In the genomic region with DNA sequence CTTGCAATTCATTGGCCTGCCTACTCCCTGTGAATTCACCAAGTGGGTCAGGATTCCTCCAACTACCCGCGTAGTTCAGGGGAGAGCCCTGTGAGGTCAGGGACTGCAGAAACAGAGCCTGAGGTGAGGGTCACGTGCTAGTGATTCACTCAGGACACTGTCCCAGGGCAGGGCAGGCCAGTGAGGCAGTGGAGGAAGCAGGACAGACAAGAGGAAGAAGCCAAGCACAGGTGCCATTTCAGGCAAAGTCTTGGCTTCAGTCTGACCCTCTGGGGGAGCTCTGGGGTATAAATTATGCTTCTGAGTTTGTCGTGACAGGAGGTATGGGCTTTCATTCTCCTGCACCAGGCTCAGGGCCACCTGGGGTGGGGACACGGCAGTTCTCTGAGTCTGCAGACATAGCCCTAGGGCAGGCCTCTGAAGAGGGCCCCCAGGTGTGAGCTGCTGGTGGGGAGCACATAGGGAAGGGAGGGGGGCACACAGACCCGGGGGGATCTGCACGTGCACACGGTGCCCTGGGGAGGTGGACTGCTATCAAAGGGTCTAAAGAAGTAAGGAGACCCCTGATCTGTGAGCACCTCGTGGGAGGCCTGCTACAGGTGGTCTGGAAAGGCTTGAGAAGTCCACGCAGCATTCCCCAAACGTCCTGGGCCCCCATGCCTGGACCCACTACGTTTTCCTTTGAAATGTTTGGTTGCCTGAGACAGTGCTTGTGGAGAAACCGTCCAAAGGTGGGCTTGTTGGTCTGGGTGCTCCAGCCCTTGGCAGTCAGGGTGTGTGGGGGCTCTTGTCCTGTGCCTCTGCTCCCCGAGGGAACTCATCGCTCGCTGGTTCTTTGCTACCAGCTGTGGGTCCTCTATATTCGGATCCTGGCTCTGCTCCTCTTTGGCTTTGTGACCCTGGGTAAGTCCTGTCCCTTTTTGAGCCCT, we compare ENCODE assay signal across 17 cellular contexts. TPM values are rescaled to one million over a fixed set of nuclear protein-coding genes. Genes with fewer than 3 reads are reported as not detected.
"Had no signal": no experiment of that assay in that cellular context is flagged by ENCODE, and none has a peak within 500 bp of the region (broad histone marks: within the 10 kb centered on the region; RNA-seq: fewer than 3 reads in every experiment).

No MANE protein-coding gene starts in this region.

- H3K4me3 ChIP-seq: breast epithelium, dorsolateral prefrontal cortex, right atrium auricular region, smooth muscle cell had no signal

- H2AFZ ChIP-seq: parathyroid adenoma had no signal

- DNase-seq: activated CD4-positive, alpha-beta T cell treated with anti-CD3 and anti-CD28 coated beads for 1 hour; activated CD4-positive, alpha-beta T cell treated with anti-CD3 and anti-CD28 coated beads, Interleukin-2, amount 50 U/mL, for 48 hours; activated CD8-positive, alpha-beta memory T cell treated with anti-CD3 and anti-CD28 coated beads, Interleukin-2, amount 10 ng/mL, durations not matched to agents 7 days and 5 days; activated effector memory CD4-positive, alpha-beta T cell treated with anti-CD3 and anti-CD28 coated beads, Interleukin-2, amount 50 U/mL, for 16 hours; activated naive CD8-positive, alpha-beta T cell treated with anti-CD3 and anti-CD28 coated beads for 36 hours; activated T-cell treated with anti-CD3 and anti-CD28 coated beads, Interleukin-2, amount 50 U/mL, for 24 hours; dorsolateral prefrontal cortex; immature natural killer cell had no signal

- H3K79me2 ChIP-seq: parathyroid adenoma had no signal

- H3K27me3 Mint-ChIP-seq: activated CD8-positive, alpha-beta memory T cell treated with anti-CD3 and anti-CD28 coated beads, Interleukin-2, amount 10 ng/mL, durations not matched to agents 7 days and 5 days; activated naive CD8-positive, alpha-beta T cell treated with anti-CD3 and anti-CD28 coated beads for 36 hours; activated T-cell treated with anti-CD3 and anti-CD28 coated beads, Interleukin-2, amount 50 U/mL, for 24 hours; type B pancreatic cell had no signal

- H3K4me1 ChIP-seq: parathyroid adenoma had no signal

- H3K27me3 ChIP-seq: breast epithelium, dorsolateral prefrontal cortex, right atrium auricular region had no signal

- ATAC-seq: activated CD8-positive, alpha-beta memory T cell treated with anti-CD3 and anti-CD28 coated beads, Interleukin-2, amount 10 ng/mL, durations not matched to agents 7 days and 5 days; left cardiac atrium; stimulated activated effector memory CD8-positive, alpha-beta T cell treated with anti-CD3 and anti-CD28 coated beads, Interleukin-12 subunit alpha, Interleukin-12 subunit beta, amount 100 ng/mL, for 72 hours had no signal

- H3K4me3 Mint-ChIP-seq: activated CD8-positive, alpha-beta memory T cell treated with anti-CD3 and anti-CD28 coated beads, Interleukin-2, amount 10 ng/mL, durations not matched to agents 7 days and 5 days; activated naive CD8-positive, alpha-beta T cell treated with anti-CD3 and anti-CD28 coated beads for 36 hours; activated T-cell treated with anti-CD3 and anti-CD28 coated beads, Interleukin-2, amount 50 U/mL, for 24 hours; immature natural killer cell; neural crest cell; stimulated activated effector memory CD8-positive, alpha-beta T cell treated with anti-CD3 and anti-CD28 coated beads, Interleukin-12 subunit alpha, Interleukin-12 subunit beta, amount 100 ng/mL, for 72 hours; T-helper 2 cell treated with Interferon-gamma antibody and Interleukin-4, amounts not matched to agents 5 μg/mL and 100 μg/mL, for 36 hours; type B pancreatic cell had no signal

- H3K9me3 ChIP-seq: breast epithelium, right atrium auricular region had no signal

- H3K36me3 Mint-ChIP-seq: activated CD8-positive, alpha-beta memory T cell treated with anti-CD3 and anti-CD28 coated beads, Interleukin-2, amount 10 ng/mL, durations not matched to agents 7 days and 5 days; activated naive CD8-positive, alpha-beta T cell treated with anti-CD3 and anti-CD28 coated beads for 36 hours; immature natural killer cell; stimulated activated effector memory CD8-positive, alpha-beta T cell treated with anti-CD3 and anti-CD28 coated beads, Interleukin-12 subunit alpha, Interleukin-12 subunit beta, amount 100 ng/mL, for 72 hours had no signal

- H3K36me3 ChIP-seq: breast epithelium, right atrium auricular region had no signal

- H3K4me2 ChIP-seq: smooth muscle cell had no signal

- H3K9ac ChIP-seq: parathyroid adenoma had no signal

- H3K27ac ChIP-seq: breast epithelium, dorsolateral prefrontal cortex, parathyroid adenoma, right atrium auricular region had no signal

- H3K27ac Mint-ChIP-seq: activated CD8-positive, alpha-beta memory T cell treated with anti-CD3 and anti-CD28 coated beads, Interleukin-2, amount 10 ng/mL, durations not matched to agents 7 days and 5 days; activated naive CD8-positive, alpha-beta T cell treated with anti-CD3 and anti-CD28 coated beads for 36 hours; activated T-cell treated with anti-CD3 and anti-CD28 coated beads, Interleukin-2, amount 50 U/mL, for 24 hours; immature natural killer cell; stimulated activated effector memory CD8-positive, alpha-beta T cell treated with anti-CD3 and anti-CD28 coated beads, Interleukin-12 subunit alpha, Interleukin-12 subunit beta, amount 100 ng/mL, for 72 hours; T-helper 2 cell treated with Interferon-gamma antibody and Interleukin-4, amounts not matched to agents 5 μg/mL and 100 μg/mL, for 36 hours; type B pancreatic cell had no signal

- H3K9me3 Mint-ChIP-seq: activated naive CD8-positive, alpha-beta T cell treated with anti-CD3 and anti-CD28 coated beads for 36 hours; activated T-cell treated with anti-CD3 and anti-CD28 coated beads, Interleukin-2, amount 50 U/mL, for 24 hours; immature natural killer cell; neural crest cell; stimulated activated effector memory CD8-positive, alpha-beta T cell treated with anti-CD3 and anti-CD28 coated beads, Interleukin-12 subunit alpha, Interleukin-12 subunit beta, amount 100 ng/mL, for 72 hours; T-helper 2 cell treated with Interferon-gamma antibody and Interleukin-4, amounts not matched to agents 5 μg/mL and 100 μg/mL, for 36 hours; type B pancreatic cell had no signal

RNA-seq across cellular contexts. Expression of a gene that starts 46.4 kb away (rescaled TPM):
- polyA plus RNA-seq: immature natural killer cell had no signal
